Comparison of ENCODE assay signal across 16 cellular contexts in genomic region chr13:43133792-43134191, GRCh38.
A peak's percentile ranks its signal among the peaks of the same experiment; 100 is the strongest.
DNase-seq lines count a peak whose midpoint lies in the region; ATAC-seq and TF ChIP-seq lines count a peak whose summit lies in the region.
"Had no signal": no experiment of that assay in that cellular context is flagged by ENCODE, and none has a peak within 500 bp of the region (broad histone marks: within the 10 kb centered on the region; RNA-seq: fewer than 3 reads in every experiment).

No MANE protein-coding gene starts in this region.

- no peak for DNase-seq in Karpas-422
- DNase-seq in WTC11 (ENCODE audit: low spot score) = peak; percentile 26
- DNase-seq in head of caudate nucleus = peak in 24 of 42 donors; percentile 7 to 78 (median 46)
- DNase-seq in neural crest cell (ENCODE audit: low read depth, low spot score) = no peak
- no peak for DNase-seq in NCI-H1694 treated with DMSO at 0.1 percent for 48 hours (lab: John Stamatoyannopoulos, UW)
- DNase-seq in activated CD8-positive, alpha-beta memory T cell treated with anti-CD3 and anti-CD28 coated beads, Interleukin-2, amount 10 ng/mL, durations not matched to agents 7 days and 5 days = no peak
- DNase-seq: C1 segment of cervical spinal cord; CD4-positive, alpha-beta T cell; DMS79; GM23248; H9 had no signal

- no peak overlapping the region for H3K27ac ChIP-seq in Karpas-422 (ENCODE audit: low read length)
- H3K27ac ChIP-seq: GM23248 had no signal

- H3K27ac Mint-ChIP-seq in WTC11 (no peak overlapping the region), neural crest cell (ENCODE audit: unreplicated experiment) (peak overlapping the region; percentile 0)
- H3K27ac Mint-ChIP-seq in activated CD8-positive, alpha-beta memory T cell treated with anti-CD3 and anti-CD28 coated beads, Interleukin-2, amount 10 ng/mL, durations not matched to agents 7 days and 5 days = no peak overlapping the region
- H3K27ac Mint-ChIP-seq in stimulated activated memory B cell treated with anti-CD40 and anti-IgM and Interleukin-4, amounts not matched to agents 10 μg/mL and 1 μg/mL and 100 μg/mL, for 72 hours = no peak overlapping the region
- H3K27ac Mint-ChIP-seq: B cell; CD4-positive, alpha-beta T cell had no signal

- H3K9me3 ChIP-seq in Karpas-422 (ENCODE audit: low read length) = no peaks in the 10 kb centered on the region

- no peaks in the 10 kb centered on the region for H3K36me3 Mint-ChIP-seq in WTC11
- H3K36me3 Mint-ChIP-seq in neural crest cell (ENCODE audit: low read depth) = no peaks in the 10 kb centered on the region
- no peaks in the 10 kb centered on the region for H3K36me3 Mint-ChIP-seq in activated CD8-positive, alpha-beta memory T cell treated with anti-CD3 and anti-CD28 coated beads, Interleukin-2, amount 10 ng/mL, durations not matched to agents 7 days and 5 days
- no peaks in the 10 kb centered on the region for H3K36me3 Mint-ChIP-seq in stimulated activated memory B cell treated with anti-CD40 and anti-IgM and Interleukin-4, amounts not matched to agents 10 μg/mL and 1 μg/mL and 100 μg/mL, for 72 hours

- no peak overlapping the region for H3K4me3 ChIP-seq in Karpas-422 (ENCODE audit: low read length)
- H3K4me3 ChIP-seq: GM12878, GM23248 had no signal

- peaks cover 5% of the 10 kb centered on the region for H3K9me3 Mint-ChIP-seq in WTC11
- H3K9me3 Mint-ChIP-seq in neural crest cell = no peaks in the 10 kb centered on the region
- no peaks in the 10 kb centered on the region for H3K9me3 Mint-ChIP-seq in activated CD8-positive, alpha-beta memory T cell treated with anti-CD3 and anti-CD28 coated beads, Interleukin-2, amount 10 ng/mL, durations not matched to agents 7 days and 5 days (ENCODE audit: low read depth)
- no peaks in the 10 kb centered on the region for H3K9me3 Mint-ChIP-seq in stimulated activated memory B cell treated with anti-CD40 and anti-IgM and Interleukin-4, amounts not matched to agents 10 μg/mL and 1 μg/mL and 100 μg/mL, for 72 hours
- H3K9me3 Mint-ChIP-seq: CD4-positive, alpha-beta T cell; H9 had no signal

- intact Hi-C loops in head of caudate nucleus (cut with DNase I) = no loop called here

- peak overlapping the region; percentile 58 for H3K4me2 ChIP-seq in Karpas-422 (ENCODE audit: low read depth, low read length, poor library complexity, severe bottlenecking)

- H3K4me1 Mint-ChIP-seq in WTC11 (peaks cover 54% of the 10 kb centered on the region), neural crest cell (peaks cover 11% of the 10 kb centered on the region)
- H3K4me1 Mint-ChIP-seq in activated CD8-positive, alpha-beta memory T cell treated with anti-CD3 and anti-CD28 coated beads, Interleukin-2, amount 10 ng/mL, durations not matched to agents 7 days and 5 days = no peaks in the 10 kb centered on the region
- peaks cover under 1% of the 10 kb centered on the region for H3K4me1 Mint-ChIP-seq in stimulated activated memory B cell treated with anti-CD40 and anti-IgM and Interleukin-4, amounts not matched to agents 10 μg/mL and 1 μg/mL and 100 μg/mL, for 72 hours

- ATAC-seq in WTC11 (peak; percentile 51), HG02798 (IDR thresholded peaks at IDR 0.05; ENCODE audit: poor library complexity, unreplicated experiment) (no peak)
- ATAC-seq in activated CD8-positive, alpha-beta memory T cell treated with anti-CD3 and anti-CD28 coated beads, Interleukin-2, amount 10 ng/mL, durations not matched to agents 7 days and 5 days = no peak
- no peak for ATAC-seq in stimulated activated memory B cell treated with anti-CD40 and anti-IgM and Interleukin-4, amounts not matched to agents 10 μg/mL and 1 μg/mL and 100 μg/mL, for 72 hours
- ATAC-seq: HepG2 had no signal

- H4K20me1 ChIP-seq in Karpas-422 (ENCODE audit: insufficient read depth, low read depth, low read length) = no peaks in the 10 kb centered on the region

- H3K27me3 Mint-ChIP-seq in WTC11 (ENCODE audit: low read depth) = no peaks in the 10 kb centered on the region
- no peaks in the 10 kb centered on the region for H3K27me3 Mint-ChIP-seq in neural crest cell (ENCODE audit: low read depth)
- peaks cover 30% of the 10 kb centered on the region for H3K27me3 Mint-ChIP-seq in activated CD8-positive, alpha-beta memory T cell treated with anti-CD3 and anti-CD28 coated beads, Interleukin-2, amount 10 ng/mL, durations not matched to agents 7 days and 5 days
- peaks cover 46% of the 10 kb centered on the region for H3K27me3 Mint-ChIP-seq in stimulated activated memory B cell treated with anti-CD40 and anti-IgM and Interleukin-4, amounts not matched to agents 10 μg/mL and 1 μg/mL and 100 μg/mL, for 72 hours

- no peak overlapping the region; the same call in 1 of the 2 replicates for H2AFZ ChIP-seq in Karpas-422 (ENCODE audit: low read length)
- H2AFZ ChIP-seq: GM23248 had no signal

- H3K27me3 ChIP-seq in Karpas-422 (ENCODE audit: low read length) = no peaks in the 10 kb centered on the region

- CTCF ChIA-PET in WTC11 (lab: Charles Lee) = interaction anchor here (0.6 to 2.4 kb wide), 2 partner anchors 8 to 197 kb away, joined by 3 to 15 read pairs; no protein-coding TSS in a partner anchor
- CTCF ChIA-PET in activated CD8-positive, alpha-beta memory T cell treated with anti-CD3 and anti-CD28 coated beads, Interleukin-2, amount 10 ng/mL, durations not matched to agents 7 days and 5 days (lab: Charles Lee) = interaction anchor here (0.6 to 0.8 kb wide), 2 partner anchors 164 to 671 kb away, joined by 3 read pairs; no protein-coding TSS in a partner anchor

- POLR2A ChIA-PET in WTC11 (lab: Charles Lee) = no interaction called here

- TF ChIP-seq CTCF in WTC11 (IDR thresholded peaks at IDR 0.05) (no peak), neural crest cell (conservative IDR thresholded peaks at IDR 0.05) (no peak)

- no peak overlapping the region for H3K9ac ChIP-seq in Karpas-422 (ENCODE audit: low read length)
- H3K9ac ChIP-seq: GM23248 had no signal

- no peaks in the 10 kb centered on the region for H3K36me3 ChIP-seq in Karpas-422 (ENCODE audit: insufficient read depth, low read length)

- H3K9me2 ChIP-seq in Karpas-422 (replicated peaks; ENCODE audit: insufficient read depth, low read length) = no peaks in the 10 kb centered on the region

- peaks cover 51% of the 10 kb centered on the region for H3K4me1 ChIP-seq in Karpas-422 (ENCODE audit: low read length)

- H3K79me2 ChIP-seq in Karpas-422 (ENCODE audit: low read length) = no peaks in the 10 kb centered on the region

- H3K4me3 Mint-ChIP-seq in WTC11 = no peak overlapping the region
- H3K4me3 Mint-ChIP-seq in neural crest cell = no peak overlapping the region
- no peak overlapping the region for H3K4me3 Mint-ChIP-seq in activated CD8-positive, alpha-beta memory T cell treated with anti-CD3 and anti-CD28 coated beads, Interleukin-2, amount 10 ng/mL, durations not matched to agents 7 days and 5 days
- H3K4me3 Mint-ChIP-seq in stimulated activated memory B cell treated with anti-CD40 and anti-IgM and Interleukin-4, amounts not matched to agents 10 μg/mL and 1 μg/mL and 100 μg/mL, for 72 hours = no peak overlapping the region
- H3K4me3 Mint-ChIP-seq: B cell; CD4-positive, alpha-beta T cell; H9 had no signal

TF ChIP-seq in WTC11, 78 proteins besides CTCF, POLR2A, EP300 and RAD21:
- TF ChIP-seq SOX15 (CRISPR knock-in tag; IDR thresholded peaks at IDR 0.05) (no peak), PRRX2 (CRISPR knock-in tag; IDR thresholded peaks at IDR 0.05) (0 out of 2 replicates have a peak, but pooled peaks have one; percentile 32), MXD4 (CRISPR knock-in tag; IDR thresholded peaks at IDR 0.05; ENCODE audit: borderline replicate concordance) (no peak), ZSCAN18 (CRISPR knock-in tag; IDR thresholded peaks at IDR 0.05) (no peak), ZNF219 (CRISPR knock-in tag; IDR thresholded peaks at IDR 0.05; ENCODE audit: borderline replicate concordance) (no peak)
- TF ChIP-seq, protein P1, sequence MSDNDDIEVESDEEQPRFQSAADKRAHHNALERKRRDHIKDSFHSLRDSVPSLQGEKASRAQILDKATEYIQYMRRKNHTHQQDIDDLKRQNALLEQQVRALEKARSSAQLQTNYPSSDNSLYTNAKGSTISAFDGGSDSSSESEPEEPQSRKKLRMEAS (CRISPR knock-in tag; IDR thresholded peaks at IDR 0.05) = peak; percentile 58; the same call in 1 of the 2 replicates

Comparison
In these comparisons a context has a peak if more than half of its experiments do, and no peak if none do; other contexts are left out.
1. DNase-seq: peak in WTC11 (single experiment) and head of caudate nucleus (24 of 42); none in Karpas-422 (single experiment), neural crest cell (single experiment), NCI-H1694 treated with DMSO at 0.1 percent for 48 hours (single experiment) and activated CD8-positive, alpha-beta memory T cell treated with anti-CD3 and anti-CD28 coated beads, Interleukin-2, amount 10 ng/mL, durations not matched to agents 7 days and 5 days (single experiment).